ENCODE assay signal across 23 cellular contexts in the genomic region with DNA sequence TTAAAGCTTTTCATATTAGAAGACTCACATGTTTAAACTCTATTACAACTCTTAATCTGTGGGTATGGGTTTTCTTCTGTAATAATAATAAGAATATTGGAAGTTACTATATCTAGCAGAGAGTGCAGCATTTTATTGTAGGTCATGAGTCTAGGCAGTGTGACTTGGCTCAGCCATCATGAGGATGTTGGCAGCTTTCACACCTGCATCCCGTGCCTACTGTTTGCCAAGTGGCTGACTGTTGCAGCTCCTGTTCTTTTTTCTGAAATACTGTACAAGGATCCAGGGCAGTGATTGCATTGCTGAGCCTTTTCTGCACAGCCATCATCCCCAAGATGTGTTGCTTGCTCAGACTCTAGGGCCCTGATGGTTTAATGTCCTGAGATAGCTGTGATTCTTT. TPM values are rescaled to one million over a fixed set of nuclear protein-coding genes. Genes with fewer than 3 reads are reported as not detected.
"Had no signal": no experiment of that assay in that cellular context is flagged by ENCODE, and none has a peak within 500 bp of the region (broad histone marks: within the 10 kb centered on the region; RNA-seq: fewer than 3 reads in every experiment).

No MANE protein-coding gene starts in this region.

- H2AFZ ChIP-seq: hepatocyte, parathyroid adenoma had no signal

- H3K4me1 ChIP-seq: left lung, lower lobe of right lung, parathyroid adenoma, suprapubic skin, transverse colon, upper lobe of right lung, uterus had no signal

- H3K4me3 ChIP-seq: dorsolateral prefrontal cortex, hepatocyte, left lung, lower lobe of right lung, mucosa of descending colon, smooth muscle cell, suprapubic skin, transverse colon, upper lobe of right lung, uterus had no signal

- H3K36me3 ChIP-seq: left lung, lower lobe of right lung, neutrophil, suprapubic skin, transverse colon, upper lobe of right lung, uterus had no signal

- H3K9ac ChIP-seq: parathyroid adenoma had no signal

- H3K4me2 ChIP-seq: hepatocyte, smooth muscle cell had no signal

- H3K9me3 ChIP-seq: lower lobe of right lung, mucosa of descending colon, neutrophil, uterus had no signal

- H3K27ac ChIP-seq: dorsolateral prefrontal cortex, hepatocyte, left lung, lower lobe of right lung, neutrophil, parathyroid adenoma, suprapubic skin, transverse colon, upper lobe of right lung, uterus had no signal

- H3K79me2 ChIP-seq: hepatocyte, parathyroid adenoma had no signal

- H3K27me3 ChIP-seq: hepatocyte, left lung, neutrophil, transverse colon, uterus had no signal

- DNase-seq: effector CD4-positive, alpha-beta T cell; kidney; left lung; lower lobe of right lung; mucosa of descending colon; naive B cell; stimulated activated CD4-positive, alpha-beta T cell treated with anti-CD3 and anti-CD28 coated beads, Interleukin-12 subunit alpha, Interleukin-12 subunit beta, amount 100 ng/mL, for 4 hours; stimulated activated CD4-positive, alpha-beta T cell treated with anti-CD3 and anti-CD28 coated beads, Interleukin-1b, Interleukin-23, amount 100 ng/mL, for 48 hours; stimulated activated CD4-positive, alpha-beta T cell treated with anti-CD3 and anti-CD28 coated beads, Interleukin-4, amount 100 ng/mL, for 1 hour; stimulated activated CD8-positive, alpha-beta memory T cell treated with anti-CD3 and anti-CD28 coated beads, Interleukin-4, amount 100 ng/mL, for 48 hours; stimulated activated naive CD4-positive, alpha-beta T cell; stimulated activated naive CD8-positive, alpha-beta T cell treated with anti-CD3 and anti-CD28 coated beads, Interleukin-15, amount 100 ng/mL, for 72 hours; transverse colon; upper lobe of right lung; uterus had no signal

RNA-seq across cellular contexts. Expression of a gene that starts 47.4 kb away (rescaled TPM):
- total RNA-seq: natural killer cell treated with Interleukin-12 subunit alpha and Interleukin-12 subunit beta and Interleukin-15 and Interleukin-18, amount 100 ng/mL, for 72 hours; sciatic nerve had no signal
